ENCODE assay signal across 26 cellular contexts in the genomic region with DNA sequence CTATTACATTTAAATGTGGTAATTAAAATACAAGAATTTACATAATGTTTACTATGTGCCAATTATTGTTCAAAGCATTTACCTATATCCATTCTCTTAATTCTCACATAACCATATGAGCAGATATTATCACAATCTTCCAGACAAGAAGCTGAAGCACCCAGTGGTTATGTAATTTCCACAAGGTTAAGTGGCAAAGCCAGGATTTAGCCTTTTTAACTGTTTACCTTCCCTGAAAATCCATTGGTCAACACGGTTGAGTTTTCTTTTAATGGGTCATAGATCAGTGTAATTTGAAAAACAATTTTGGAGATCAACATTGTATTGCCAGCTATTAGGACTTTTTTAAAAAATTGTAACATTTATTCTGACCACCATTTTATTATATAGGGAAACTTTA.
"Had no signal": no experiment of that assay in that cellular context is flagged by ENCODE, and none has a peak within 500 bp of the region (broad histone marks: within the 10 kb centered on the region; RNA-seq: fewer than 3 reads in every experiment).

No MANE protein-coding gene starts in this region.

- H3K27me3 ChIP-seq: stomach, suprapubic skin, testis, thyroid gland, tibial artery, tibial nerve, transverse colon, upper lobe of left lung, upper lobe of right lung, uterus had no signal

- H3K4me3 ChIP-seq: stomach, suprapubic skin, testis, thoracic aorta, thyroid gland, tibial artery, tibial nerve, transverse colon, upper lobe of left lung, upper lobe of right lung, uterus had no signal

- ATAC-seq: stimulated activated effector memory CD8-positive, alpha-beta T cell treated with anti-CD3 and anti-CD28 coated beads, Interleukin-12 subunit alpha, Interleukin-12 subunit beta, amount 100 ng/mL, for 72 hours; stimulated activated memory B cell treated with anti-CD40 and anti-IgM and Interleukin-4, amounts not matched to agents 10 μg/mL and 1 μg/mL and 100 μg/mL, for 72 hours; stimulated activated naive B cell treated with anti-CD40 and anti-IgM and Interleukin-4, amounts not matched to agents 10 μg/mL and 1 μg/mL and 100 μg/mL, for 72 hours; stimulated activated naive CD8-positive, alpha-beta T cell treated with anti-CD3 and anti-CD28 coated beads, Interleukin-15, amount 100 ng/mL, for 72 hours; stimulated activated naive CD8-positive, alpha-beta T cell treated with anti-CD3 and anti-CD28 coated beads, Interleukin-15, Interleukin-2, amounts not matched to agents 100 U/mL and 50 U/mL, for 24 hours; upper lobe of right lung had no signal

- H3K36me3 ChIP-seq: stomach, suprapubic skin, thoracic aorta, thyroid gland, tibial artery, transverse colon, upper lobe of left lung, upper lobe of right lung, uterus had no signal

- H3K9me3 ChIP-seq: stomach, suprapubic skin, testis, thoracic aorta, thyroid gland, tibial artery, tibial nerve, transverse colon, upper lobe of left lung, upper lobe of right lung, uterus had no signal

- H3K27ac ChIP-seq: stomach, suprapubic skin, testis, thoracic aorta, thyroid gland, tibial artery, tibial nerve, transverse colon, upper lobe of left lung, upper lobe of right lung, uterus had no signal

- FAIRE-seq: urothelium cell line had no signal

- DNase-seq: stimulated activated CD4-positive, alpha-beta T cell treated with anti-CD3 and anti-CD28 coated beads, Interleukin-2, amount 100 ng/mL, for 48 hours; stimulated activated CD4-positive, alpha-beta T cell treated with anti-CD3 and anti-CD28 coated beads, Interleukin-4, amount 100 ng/mL, for 1 hour; stimulated activated CD4-positive, alpha-beta T cell treated with anti-CD3 and anti-CD28 coated beads, Interleukin-4, amount 100 ng/mL, for 24 hours; stimulated activated CD4-positive, alpha-beta T cell treated with anti-CD3 and anti-CD28 coated beads, Interleukin-4, amount 100 ng/mL, for 4 hours; stimulated activated CD8-positive, alpha-beta memory T cell treated with anti-CD3 and anti-CD28 coated beads, Interleukin-4, amount 100 ng/mL, for 48 hours; stimulated activated naive B cell treated with anti-CD40 and anti-IgM and Interleukin-4, amounts not matched to agents 10 μg/mL and 1 μg/mL and 100 μg/mL, for 72 hours; stimulated activated naive CD4-positive, alpha-beta T cell; stimulated activated naive CD4-positive, alpha-beta T cell treated with Interleukin-2 at 50 U/mL for 16 hours; stimulated activated naive CD8-positive, alpha-beta T cell treated with anti-CD3 and anti-CD28 coated beads, Interleukin-15, amount 100 ng/mL, for 72 hours; stimulated activated naive CD8-positive, alpha-beta T cell treated with anti-CD3 and anti-CD28 coated beads, Interleukin-15, Interleukin-2, amounts not matched to agents 100 U/mL and 50 U/mL, for 24 hours; stomach; substantia nigra; testis; thyroid gland; tibial artery; transverse colon; trophoblast cell; upper lobe of left lung; upper lobe of right lung; uterus had no signal

- H3K4me1 ChIP-seq: suprapubic skin, testis, thyroid gland, tibial artery, tibial nerve, transverse colon, upper lobe of left lung, upper lobe of right lung, uterus had no signal
